In genomic region chr10:119680668-119681070, GRCh38 we compare ENCODE assay signal across 10 cellular contexts. TPM values are rescaled to one million over a fixed set of nuclear protein-coding genes. Genes with fewer than 3 reads are reported as not detected.
DNase-seq lines count a peak whose midpoint lies in the region; ATAC-seq and TF ChIP-seq lines count a peak whose summit lies in the region.
"Had no signal": no experiment of that assay in that cellular context is flagged by ENCODE, and none has a peak within 500 bp of the region (broad histone marks: within the 10 kb centered on the region; RNA-seq: fewer than 3 reads in every experiment).

No MANE protein-coding gene starts in this region.

- H3K9me3 ChIP-seq in suprapubic skin = no peaks in the 10 kb centered on the region
- H3K9me3 ChIP-seq in effector memory CD4-positive, alpha-beta T cell (ENCODE audit: control insufficient read depth, low read length) = no peaks in the 10 kb centered on the region
- H3K9me3 ChIP-seq: body of pancreas had no signal

- H3K27me3 ChIP-seq in brain microvascular endothelial cell (replicated peaks) = no peaks in the 10 kb centered on the region
- no peaks in the 10 kb centered on the region for H3K27me3 ChIP-seq in suprapubic skin
- H3K27me3 ChIP-seq in effector memory CD4-positive, alpha-beta T cell (replicated peaks; ENCODE audit: control insufficient read depth, insufficient read depth, low read length, poor library complexity, severe bottlenecking) = no peaks in the 10 kb centered on the region
- H3K27me3 ChIP-seq: body of pancreas had no signal

- no peak for TF ChIP-seq POLR2A in suprapubic skin (IDR thresholded peaks at IDR 0.05)

- intact Hi-C loops in left ventricle myocardium superior (cut with micrococcal nuclease) = no loop called here

- in situ Hi-C loops in brain microvascular endothelial cell (cut with HindIII; ENCODE audit: low pct_ligation_motif_present, low sequenced_read_pairs) = no loop called here

- WGBS in suprapubic skin = 36% methylated on average over 9 of the region's 9 CpGs

- TF ChIP-seq EP300 in suprapubic skin (IDR thresholded peaks at IDR 0.05) = no peak

- ATAC-seq in left ventricle myocardium superior (peak; percentile 76), GM21528 (IDR thresholded peaks at IDR 0.05; ENCODE audit: low FRiP score, unreplicated experiment) (no peak)
- ATAC-seq: activated CD8-positive, alpha-beta memory T cell treated with anti-CD3 and anti-CD28 coated beads, Interleukin-2, amount 10 ng/mL, durations not matched to agents 7 days and 5 days; body of pancreas; sciatic nerve had no signal

- peaks cover 23% of the 10 kb centered on the region for H3K36me3 ChIP-seq in brain microvascular endothelial cell (replicated peaks)
- peaks cover 24% of the 10 kb centered on the region for H3K36me3 ChIP-seq in suprapubic skin
- H3K36me3 ChIP-seq in effector memory CD4-positive, alpha-beta T cell (ENCODE audit: control insufficient read depth, insufficient read depth, low read length) = peaks cover 14% of the 10 kb centered on the region

- DNase-seq in LHCN-M2 (ENCODE audit: low read depth) = peak; percentile 83
- DNase-seq in brain microvascular endothelial cell = no peak
- peak; percentile 51 for DNase-seq in left ventricle myocardium superior
- DNase-seq in suprapubic skin (ENCODE audit: low spot score in 2 of 2) = no peak
- no peak for DNase-seq in AG08395 (ENCODE audit: low spot score)
- DNase-seq in effector memory CD4-positive, alpha-beta T cell = no peak
- DNase-seq: activated CD8-positive, alpha-beta memory T cell treated with anti-CD3 and anti-CD28 coated beads, Interleukin-2, amount 10 ng/mL, durations not matched to agents 7 days and 5 days; body of pancreas had no signal

- peaks cover 36% of the 10 kb centered on the region for H3K4me1 ChIP-seq in suprapubic skin
- H3K4me1 ChIP-seq in effector memory CD4-positive, alpha-beta T cell (ENCODE audit: control insufficient read depth, insufficient read depth, low read length, poor library complexity, severe bottlenecking) = no peaks in the 10 kb centered on the region
- H3K4me1 ChIP-seq: body of pancreas had no signal

- TF ChIP-seq CTCF in brain microvascular endothelial cell (IDR thresholded peaks at IDR 0.05; ENCODE audit: low read depth, low read length, missing control alignments) (no peak), suprapubic skin (IDR thresholded peaks at IDR 0.05) (no peak)

- H3K27ac ChIP-seq in brain microvascular endothelial cell = peak overlapping the region; percentile 35
- H3K27ac ChIP-seq in suprapubic skin = peak overlapping the region; percentile 81
- no peak overlapping the region for H3K27ac ChIP-seq in effector memory CD4-positive, alpha-beta T cell (ENCODE audit: insufficient read depth, low read length, poor library complexity, severe bottlenecking)
- H3K27ac ChIP-seq: body of pancreas had no signal

- no peak overlapping the region for H3K4me3 ChIP-seq in brain microvascular endothelial cell (ENCODE audit: low read depth, low read length)
- H3K4me3 ChIP-seq in suprapubic skin = no peak overlapping the region
- H3K4me3 ChIP-seq in effector memory CD4-positive, alpha-beta T cell (ENCODE audit: insufficient read depth, low read depth, low read length, poor library complexity, severe bottlenecking) = no peak overlapping the region
- H3K4me3 ChIP-seq: body of pancreas had no signal

RNA-seq across cellular contexts. Expression of gene BAG3, which starts 29.5 kb away (rescaled TPM):
- total RNA-seq in LHCN-M2 (2014; rRNA removed) = 26.5 and 27.3 TPM in 2 replicates
- 55.1 TPM for polyA plus RNA-seq in LHCN-M2 (2012)
- 151 TPM for total RNA-seq in left ventricle myocardium superior
- total RNA-seq in suprapubic skin = 10 to 100 TPM; 75.0 to 86.4 (median 78.0) TPM

RNA-seq across cellular contexts. Expression of gene INPP5F, which starts 45.2 kb away (rescaled TPM):
- 17.1 and 18.5 TPM in 2 replicates for total RNA-seq in LHCN-M2 (2014; rRNA removed)
- 10.2 TPM for polyA plus RNA-seq in LHCN-M2 (2012)
- total RNA-seq in left ventricle myocardium superior = 4.0 TPM
- 10 to 100 TPM; 16.1 to 38.6 (median 19.3) TPM for total RNA-seq in suprapubic skin

Comparison
In these comparisons a context has a peak if more than half of its experiments do, and no peak if none do; other contexts are left out.
1. DNase-seq: peak in LHCN-M2 (single experiment) and left ventricle myocardium superior (single experiment); none in brain microvascular endothelial cell (single experiment), suprapubic skin (0 of 2), AG08395 (single experiment) and effector memory CD4-positive, alpha-beta T cell (0 of 3).